Comparison of ENCODE assay signal across 8 cellular contexts in genomic region chr9:2623866-2624682, GRCh38. TPM values are rescaled to one million over a fixed set of nuclear protein-coding genes. Genes with fewer than 3 reads are reported as not detected.
A peak's percentile ranks its signal among the peaks of the same experiment; 100 is the strongest.
DNase-seq lines count a peak whose midpoint lies in the region; ATAC-seq and TF ChIP-seq lines count a peak whose summit lies in the region.

No MANE protein-coding gene starts in this region.

- peak overlapping the region; percentile 78 for H3K4me3 Mint-ChIP-seq in activated CD8-positive, alpha-beta T cell treated with anti-CD3 and anti-CD28 coated beads, Interleukin-2, amount 10 ng/mL, durations not matched to agents 7 days and 5 days

- no peaks in the 10 kb centered on the region for H3K9me3 ChIP-seq in GM23248 (ENCODE audit: low read depth)
- no peaks in the 10 kb centered on the region for H3K9me3 ChIP-seq in right cardiac atrium (ENCODE audit: control insufficient read depth, low read length)
- H3K9me3 ChIP-seq in psoas muscle = no peaks in the 10 kb centered on the region

- in situ Hi-C loops in GM23248 (cut with MboI) = no loop called here

- no peak overlapping the region for H3K9ac ChIP-seq in GM23248

- 69 to 72% methylated on average over 5 of the region's 5 CpGs for WGBS in GM23248 (ENCODE audit: low coverage in 1 of 2, low lambda C conversion rate in 2 of 2, missing lambda C conversion rate in 2 of 2), 2 experiments
- 63% methylated on average over 5 of the region's 5 CpGs for WGBS in right cardiac atrium
- 61 to 71% (median 62%) methylated on average over 5 of the region's 5 CpGs for WGBS in psoas muscle, 3 donors

- no peak for TF ChIP-seq CTCF in psoas muscle (IDR thresholded peaks at IDR 0.05)

- intact Hi-C loops in right cardiac atrium (cut with DNase I) = loop anchor here in 3 of 4 donors (5.0 to 10.0 kb wide), 3 partner anchors 57 to 129 kb away; no protein-coding TSS in a partner anchor
- intact Hi-C loops in psoas muscle (cut with DNase I) = loop anchor here (2.0 to 10.0 kb wide), 6 partner anchors 38 to 479 kb away; no protein-coding TSS in a partner anchor

- no peaks in the 10 kb centered on the region for H3K9me3 Mint-ChIP-seq in activated CD8-positive, alpha-beta T cell treated with anti-CD3 and anti-CD28 coated beads, Interleukin-2, amount 10 ng/mL, durations not matched to agents 7 days and 5 days (ENCODE audit: insufficient read depth)

- DNase-seq in GM23248 (no peak), right cardiac atrium (no peak), psoas muscle (no peak), NCI-H345 treated with DMSO at 0.1 percent for 48 hours (lab: John Stamatoyannopoulos, UW; ENCODE audit: unreplicated experiment) (no peak), NCI-H748 treated with DMSO at 0.1 percent for 48 hours (lab: John Stamatoyannopoulos, UW) (no peak), globus pallidus (ENCODE audit: low spot score) (no peak)
- no peak for DNase-seq in activated CD8-positive, alpha-beta T cell treated with anti-CD3 and anti-CD28 coated beads, Interleukin-2, amount 10 ng/mL, durations not matched to agents 7 days and 5 days

- peaks cover 13% of the 10 kb centered on the region; the same call in 1 of the 2 replicates for H3F3A ChIP-seq in GM23248 (ENCODE audit: insufficient read depth)

- H3K36me3 ChIP-seq in GM23248 (ENCODE audit: low read depth) (no peaks in the 10 kb centered on the region), psoas muscle (ENCODE audit: insufficient read depth in 1 of 2, low read depth in 1 of 2) (no peaks in the 10 kb centered on the region)

- H3K4me1 ChIP-seq in GM23248 (ENCODE audit: insufficient read depth) (peaks cover 8% of the 10 kb centered on the region), right cardiac atrium (ENCODE audit: control insufficient read depth, insufficient read depth, low read length) (peaks cover 3% of the 10 kb centered on the region), psoas muscle (peaks cover 18% of the 10 kb centered on the region)

- no peak for ATAC-seq in activated CD8-positive, alpha-beta T cell treated with anti-CD3 and anti-CD28 coated beads, Interleukin-2, amount 10 ng/mL, durations not matched to agents 7 days and 5 days
- ATAC-seq in right cardiac atrium = no peak
- ATAC-seq in psoas muscle = no peak
- ATAC-seq in HG02973 (IDR thresholded peaks at IDR 0.05; ENCODE audit: unreplicated experiment) = no peak

- H3K9me2 ChIP-seq in GM23248 (ENCODE audit: insufficient read depth) = no peaks in the 10 kb centered on the region

- peaks cover 62% of the 10 kb centered on the region for H3K79me2 ChIP-seq in GM23248 (ENCODE audit: insufficient read depth)

- H3K27me3 ChIP-seq in GM23248 (replicated peaks; ENCODE audit: insufficient read depth) (no peaks in the 10 kb centered on the region), right cardiac atrium (ENCODE audit: control insufficient read depth, insufficient read depth) (no peaks in the 10 kb centered on the region), psoas muscle (ENCODE audit: insufficient read depth in 3 of 3, low read length in 2 of 3) (no peaks in the 10 kb centered on the region)

- POLR2A ChIA-PET in activated CD8-positive, alpha-beta T cell treated with anti-CD3 and anti-CD28 coated beads, Interleukin-2, amount 10 ng/mL, durations not matched to agents 7 days and 5 days (lab: Charles Lee) = no interaction called here

- H4K20me1 ChIP-seq in GM23248 (ENCODE audit: insufficient read depth) = no peaks in the 10 kb centered on the region

- peak overlapping the region; percentile 90; the same call in 1 of the 2 replicates for H2AFZ ChIP-seq in GM23248

- H3K27me3 Mint-ChIP-seq in activated CD8-positive, alpha-beta T cell treated with anti-CD3 and anti-CD28 coated beads, Interleukin-2, amount 10 ng/mL, durations not matched to agents 7 days and 5 days (ENCODE audit: low read depth) = peaks cover 50% of the 10 kb centered on the region

- peaks cover 5% of the 10 kb centered on the region for H3K36me3 Mint-ChIP-seq in activated CD8-positive, alpha-beta T cell treated with anti-CD3 and anti-CD28 coated beads, Interleukin-2, amount 10 ng/mL, durations not matched to agents 7 days and 5 days (ENCODE audit: low read depth)

- peak overlapping the region; percentile 85 for H3K4me2 ChIP-seq in GM23248 (ENCODE audit: unreplicated experiment)

- H3K4me1 Mint-ChIP-seq in activated CD8-positive, alpha-beta T cell treated with anti-CD3 and anti-CD28 coated beads, Interleukin-2, amount 10 ng/mL, durations not matched to agents 7 days and 5 days (ENCODE audit: low read depth) = peaks cover 18% of the 10 kb centered on the region

- no peak overlapping the region for H3K27ac ChIP-seq in GM23248
- peak overlapping the region; percentile 96 for H3K27ac ChIP-seq in right cardiac atrium (ENCODE audit: low read length)
- peak overlapping the region; percentile 97 for H3K27ac ChIP-seq in psoas muscle

- CTCF ChIA-PET in activated CD8-positive, alpha-beta T cell treated with anti-CD3 and anti-CD28 coated beads, Interleukin-2, amount 10 ng/mL, durations not matched to agents 7 days and 5 days (lab: Charles Lee) = interaction anchor here (1.1 kb wide), 1 partner anchor 492 kb away, joined by 3 read pairs; no protein-coding TSS in a partner anchor

- H3K27ac Mint-ChIP-seq in activated CD8-positive, alpha-beta T cell treated with anti-CD3 and anti-CD28 coated beads, Interleukin-2, amount 10 ng/mL, durations not matched to agents 7 days and 5 days = no peak overlapping the region

- H3K4me3 ChIP-seq in GM23248 = peak overlapping the region; percentile 83; the same call in 1 of the 2 replicates
- peak overlapping the region; percentile 79 for H3K4me3 ChIP-seq in right cardiac atrium (ENCODE audit: low read length)
- H3K4me3 ChIP-seq in psoas muscle = peak overlapping the region; percentile 90

RNA-seq across cellular contexts. Expression of gene VLDLR, which starts 2.5 kb away (rescaled TPM):
- 28.7 and 29.2 TPM in 2 replicates for total RNA-seq in GM23248 (2014; rRNA removed; shearing (Covaris generic))
- polyA plus RNA-seq in GM23248 (2016; fragmentation: Nextera tagmentation; extraction: Ambion mirVana) = 14.1 and 15.1 TPM in 2 replicates
- total RNA-seq in activated CD8-positive, alpha-beta T cell treated with anti-CD3 and anti-CD28 coated beads, Interleukin-2, amount 10 ng/mL, durations not matched to agents 7 days and 5 days = 1 to 10 TPM; 5.8 to 6.4 TPM
- total RNA-seq in right cardiac atrium = 100 to 1,000 TPM in 3 of 4 donors, 10 to 100 TPM in 1; 82.5 to 147 (median 127) TPM
- polyA plus RNA-seq in right cardiac atrium = 38.6 TPM
- total RNA-seq in psoas muscle = 10 to 100 TPM; 20.3 to 34.4 (median 28.3) TPM
- 10 to 100 TPM in 1 of 3 donors, 1 to 10 TPM in 2; 7.9 to 10.3 (median 8.5) TPM for polyA plus RNA-seq in psoas muscle
